11 cellular contexts compared by ENCODE assay signal in the genomic region with DNA sequence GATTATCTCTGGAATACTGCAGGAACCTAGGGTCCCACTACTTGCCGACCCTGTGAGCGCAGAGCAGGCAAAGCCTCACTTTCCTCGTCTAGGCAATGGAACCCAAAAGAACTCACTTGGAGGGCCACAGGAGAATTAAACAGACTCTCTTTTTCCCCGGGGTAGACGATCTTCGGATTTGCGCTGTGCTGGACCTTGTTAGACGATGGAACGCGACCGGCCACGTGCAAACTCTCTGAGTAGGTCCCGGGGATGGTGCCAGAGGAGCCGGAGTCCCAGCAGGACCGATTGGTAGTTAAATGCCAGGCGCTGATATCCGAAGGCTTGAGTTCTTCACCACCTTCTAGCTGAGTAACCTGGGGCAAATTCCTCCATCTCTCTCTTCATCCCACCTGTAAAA. TPM values are rescaled to one million over a fixed set of nuclear protein-coding genes. Genes with fewer than 3 reads are reported as not detected.
A peak's percentile ranks its signal among the peaks of the same experiment; 100 is the strongest.
DNase-seq lines count a peak whose midpoint lies in the region; ATAC-seq lines count a peak whose summit lies in the region.
"Had no signal": no experiment of that assay in that cellular context is flagged by ENCODE, and none has a peak within 500 bp of the region (broad histone marks: within the 10 kb centered on the region; RNA-seq: fewer than 3 reads in every experiment).

No MANE protein-coding gene starts in this region.

- peak overlapping the region; percentile 61 for H3K9ac ChIP-seq in adipocyte (ENCODE audit: low read length)
- no peak overlapping the region for H3K9ac ChIP-seq in subcutaneous abdominal adipose tissue (ENCODE audit: low read length in 5 of 5)

- peak overlapping the region; percentile 6 for H3K27ac ChIP-seq in layer of hippocampus (ENCODE audit: low read depth, low read length)
- no peak overlapping the region for H3K27ac ChIP-seq in subcutaneous abdominal adipose tissue (ENCODE audit: low read depth, low read length)

- no peaks in the 10 kb centered on the region for H3K9me3 Mint-ChIP-seq in activated T-cell treated with anti-CD3 and anti-CD28 coated beads, Interleukin-2, amount 50 U/mL, for 4 hours

- H3K9me3 ChIP-seq in adipocyte (ENCODE audit: control insufficient read depth, low read length), result no peaks in the 10 kb centered on the region
- H3K9me3 ChIP-seq in subcutaneous abdominal adipose tissue (ENCODE audit: control insufficient read depth in 5 of 5, low read length in 5 of 5), result no peaks in the 10 kb centered on the region

- H3K36me3 Mint-ChIP-seq in activated T-cell treated with anti-CD3 and anti-CD28 coated beads, Interleukin-2, amount 50 U/mL, for 4 hours (ENCODE audit: insufficient read depth), result no peaks in the 10 kb centered on the region

- H3K4me1 ChIP-seq in adipocyte (ENCODE audit: control insufficient read depth, insufficient read depth, low read length) (peaks cover 14% of the 10 kb centered on the region), subcutaneous abdominal adipose tissue (ENCODE audit: control insufficient read depth in 5 of 5, insufficient read depth in 5 of 5, low read length in 5 of 5) (peaks cover 0 to 25% (median 20%) of the 10 kb centered on the region in 5 donors)

- no peaks in the 10 kb centered on the region for H3K36me3 ChIP-seq in adipocyte (ENCODE audit: control insufficient read depth, insufficient read depth, low read length, severe bottlenecking)
- no peaks in the 10 kb centered on the region for H3K36me3 ChIP-seq in subcutaneous abdominal adipose tissue (ENCODE audit: control insufficient read depth in 5 of 5, insufficient read depth in 5 of 5, low read length in 5 of 5)

- H3K4me1 Mint-ChIP-seq in activated T-cell treated with anti-CD3 and anti-CD28 coated beads, Interleukin-2, amount 50 U/mL, for 4 hours (ENCODE audit: low read depth), result peaks cover 14% of the 10 kb centered on the region

- H3K27me3 ChIP-seq in adipocyte (replicated peaks; ENCODE audit: control insufficient read depth, insufficient read depth, low read length) (peaks cover 5% of the 10 kb centered on the region), layer of hippocampus (ENCODE audit: control insufficient read depth, insufficient read depth, low read length) (peaks cover 4% of the 10 kb centered on the region), subcutaneous abdominal adipose tissue (ENCODE audit: control insufficient read depth in 5 of 5, insufficient read depth in 4 of 5, low read length in 5 of 5) (peaks cover 26 to 68% (median 32%) of the 10 kb centered on the region in 5 donors)

- no peak for DNase-seq in activated T-cell treated with anti-CD3 and anti-CD28 coated beads, Interleukin-2, amount 50 U/mL, for 4 hours
- no peak for DNase-seq in activated T-cell treated with anti-CD3 and anti-CD28 coated beads, Interleukin-2, amount 50 U/mL, for 1 hour
- DNase-seq in adipocyte (ENCODE audit: low read depth) (no peak), activated gamma-delta T cell (lab: John Stamatoyannopoulos, UW) (no peak), COLO829 (ENCODE audit: low spot score) (no peak)
- DNase-seq: cortex of kidney; stimulated activated CD4-positive, alpha-beta T cell treated with anti-CD3 and anti-CD28 coated beads, Interleukin-4, amount 100 ng/mL, for 1 hour had no signal

- H3K4me3 ChIP-seq in adipocyte (ENCODE audit: low read length) (peak overlapping the region; percentile 81), subcutaneous abdominal adipose tissue (ENCODE audit: low read depth in 1 of 5, low read length in 5 of 5) (peak overlapping the region in 4 of 5 donors; percentile 27 to 67 (median 46))

- ATAC-seq in activated T-cell treated with anti-CD3 and anti-CD28 coated beads, Interleukin-2, amount 50 U/mL, for 4 hours, result no peak
- no peak for ATAC-seq in HG03039 (IDR thresholded peaks at IDR 0.05; ENCODE audit: unreplicated experiment)
- ATAC-seq: HCT116 had no signal

- H3K27me3 Mint-ChIP-seq in activated T-cell treated with anti-CD3 and anti-CD28 coated beads, Interleukin-2, amount 50 U/mL, for 4 hours (ENCODE audit: low read depth), result peaks cover 74% of the 10 kb centered on the region

- H3K4me3 Mint-ChIP-seq in activated T-cell treated with anti-CD3 and anti-CD28 coated beads, Interleukin-2, amount 50 U/mL, for 4 hours, result peak overlapping the region; percentile 69

RNA-seq across cellular contexts. Expression of a gene that starts 1.0 kb away (rescaled TPM):
- total RNA-seq in activated T-cell treated with anti-CD3 and anti-CD28 coated beads, Interleukin-2, amount 50 U/mL, for 4 hours, result under 1 TPM; 0.03 to 0.13 (median 0.05) TPM
